23 cellular contexts compared by ENCODE assay signal in genomic region chrY:9265551-9265950, GRCh38.
"Had no signal": no experiment of that assay in that cellular context is flagged by ENCODE, and none has a peak within 500 bp of the region (broad histone marks: within the 10 kb centered on the region; RNA-seq: fewer than 3 reads in every experiment).

No MANE protein-coding gene starts in this region.

- H3K36me3 ChIP-seq: left ventricle myocardium inferior, ovary, right atrium auricular region, right lobe of liver, stomach, thyroid gland, transverse colon, upper lobe of left lung, vagina had no signal

- H3K27me3 ChIP-seq: ovary, right atrium auricular region, right lobe of liver, stomach, testis, thyroid gland, transverse colon, upper lobe of left lung, vagina had no signal

- H3K4me1 ChIP-seq: left ventricle myocardium inferior, right atrium auricular region, right lobe of liver, stomach, testis, thyroid gland, transverse colon, upper lobe of left lung, vagina had no signal

- ATAC-seq: mucosa of descending colon; naive thymus-derived CD4-positive, alpha-beta T cell; natural killer cell treated with Interleukin-12 subunit alpha and Interleukin-12 subunit beta and Interleukin-15 and Interleukin-18, amount 100 ng/mL, for 72 hours; right lobe of liver; stimulated activated naive B cell treated with anti-CD40 and anti-IgM and Interleukin-4, amounts not matched to agents 10 μg/mL and 1 μg/mL and 100 μg/mL, for 72 hours; stimulated activated naive CD8-positive, alpha-beta T cell treated with anti-CD3 and anti-CD28 coated beads, Interleukin-15, Interleukin-2, amounts not matched to agents 100 U/mL and 50 U/mL, for 24 hours had no signal

- H3K27ac ChIP-seq: left ventricle myocardium inferior, ovary, right atrium auricular region, right lobe of liver, skin epidermis, stomach, testis, thyroid gland, transverse colon, upper lobe of left lung, vagina had no signal

- H3K9me3 ChIP-seq: left ventricle myocardium inferior, mucosa of descending colon, ovary, right atrium auricular region, right lobe of liver, stomach, testis, thyroid gland, transverse colon, upper lobe of left lung, vagina had no signal

- H3K4me3 ChIP-seq: left ventricle myocardium inferior, lung, mucosa of descending colon, ovary, right atrium auricular region, right lobe of liver, skin epidermis, stomach, testis, thyroid gland, transverse colon, upper lobe of left lung, vagina had no signal

- DNase-seq: islet precursor cell; left ventricle myocardium inferior; midbrain; mucosa of descending colon; naive thymus-derived CD4-positive, alpha-beta T cell; ovary; right lobe of liver; stimulated activated CD4-positive, alpha-beta T cell treated with anti-CD3 and anti-CD28 coated beads, Interleukin-12 subunit alpha, Interleukin-12 subunit beta, amount 100 ng/mL, for 4 hours; stimulated activated CD4-positive, alpha-beta T cell treated with anti-CD3 and anti-CD28 coated beads, Interleukin-15, amount 100 ng/mL, for 24 hours; stimulated activated CD4-positive, alpha-beta T cell treated with anti-CD3 and anti-CD28 coated beads, Interleukin-2, amount 100 ng/mL, for 24 hours; stimulated activated CD4-positive, alpha-beta T cell treated with anti-CD3 and anti-CD28 coated beads, Interleukin-4, amount 100 ng/mL, for 1 hour; stimulated activated naive B cell treated with anti-CD40 and anti-IgM and Interleukin-4, amounts not matched to agents 10 μg/mL and 1 μg/mL and 100 μg/mL, for 72 hours; stimulated activated naive CD8-positive, alpha-beta T cell treated with anti-CD3 and anti-CD28 coated beads, Interleukin-15, Interleukin-2, amounts not matched to agents 100 U/mL and 50 U/mL, for 24 hours; stomach; testis; thyroid gland; transverse colon; upper lobe of left lung had no signal
